1 cellular context compared by ENCODE assay signal in genomic region chr1:15994590-15995351, GRCh38.
A peak's percentile ranks its signal among the peaks of the same experiment; 100 is the strongest.
TF ChIP-seq lines count a peak whose summit lies in the region.

No MANE protein-coding gene starts in this region.

TF ChIP-seq in HepG2, 621 proteins besides CTCF, POLR2A, EP300 and RAD21 (continued from another document and continues in another):
- TF ChIP-seq, protein P1, sequence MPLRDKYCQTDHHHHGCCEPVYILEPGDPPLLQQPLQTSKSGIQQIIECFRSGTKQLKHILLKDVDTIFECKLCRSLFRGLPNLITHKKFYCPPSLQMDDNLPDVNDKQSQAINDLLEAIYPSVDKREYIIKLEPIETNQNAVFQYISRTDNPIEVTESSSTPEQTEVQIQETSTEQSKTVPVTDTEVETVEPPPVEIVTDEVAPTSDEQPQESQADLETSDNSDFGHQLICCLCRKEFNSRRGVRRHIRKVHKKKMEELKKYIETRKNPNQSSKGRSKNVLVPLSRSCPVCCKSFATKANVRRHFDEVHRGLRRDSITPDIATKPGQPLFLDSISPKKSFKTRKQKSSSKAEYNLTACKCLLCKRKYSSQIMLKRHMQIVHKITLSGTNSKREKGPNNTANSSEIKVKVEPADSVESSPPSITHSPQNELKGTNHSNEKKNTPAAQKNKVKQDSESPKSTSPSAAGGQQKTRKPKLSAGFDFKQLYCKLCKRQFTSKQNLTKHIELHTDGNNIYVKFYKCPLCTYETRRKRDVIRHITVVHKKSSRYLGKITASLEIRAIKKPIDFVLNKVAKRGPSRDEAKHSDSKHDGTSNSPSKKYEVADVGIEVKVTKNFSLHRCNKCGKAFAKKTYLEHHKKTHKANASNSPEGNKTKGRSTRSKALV (CRISPR knock-in tag; IDR thresholded peaks at IDR 0.05): peak; percentile 67; the same call in 1 of the 2 replicates
- TF ChIP-seq ELF4 (CRISPR knock-in tag; IDR thresholded peaks at IDR 0.05; ENCODE audit: borderline replicate concordance) (no peak), ATAD3A (CRISPR knock-in tag; IDR thresholded peaks at IDR 0.05) (no peak), MXI1 (IDR thresholded peaks at IDR 0.05; ENCODE audit: borderline replicate concordance, low read depth, low read length) (peak; percentile 30; the same call in 1 of the 3 replicates), SPEN (CRISPR knock-in tag; IDR thresholded peaks at IDR 0.05; ENCODE audit: low read depth) (no peak; the same call in 1 of the 2 replicates), ZC3H13 (CRISPR knock-in tag; IDR thresholded peaks at IDR 0.05) (no peak), BRCA1 (CRISPR knock-in tag; IDR thresholded peaks at IDR 0.05) (no peak), ZNF501 (CRISPR knock-in tag; IDR thresholded peaks at IDR 0.05) (peak; percentile 51; the same call in 1 of the 2 replicates), KDM2A (CRISPR knock-in tag; IDR thresholded peaks at IDR 0.05; ENCODE audit: borderline replicate concordance, low read depth) (peak; percentile 60; the same call in 1 of the 2 replicates), RORA (CRISPR knock-in tag; IDR thresholded peaks at IDR 0.05) (no peak), CBFB (CRISPR knock-in tag; IDR thresholded peaks at IDR 0.05) (0 out of 2 replicates have a peak, but pooled peaks have one; percentile 35), ZNF781 (CRISPR knock-in tag; IDR thresholded peaks at IDR 0.05; ENCODE audit: borderline replicate concordance, not compliant biosample characterization) (no peak), NCOR1 (IDR thresholded peaks at IDR 0.05; ENCODE audit: borderline replicate concordance, low read length) (no peak), SMARCC2 (IDR thresholded peaks at IDR 0.05) (no peak), ZFP36L1 (CRISPR knock-in tag; IDR thresholded peaks at IDR 0.05) (no peak), HNF4A (CRISPR knock-in tag; IDR thresholded peaks at IDR 0.05) (peak; percentile 41; the same call in 1 of the 2 replicates), ZNF775 (CRISPR knock-in tag; IDR thresholded peaks at IDR 0.05; ENCODE audit: borderline replicate concordance) (no peak), ZNF430 (CRISPR knock-in tag; IDR thresholded peaks at IDR 0.05) (0 out of 2 replicates have a peak, but pooled peaks have one; percentile 51), ZNF292 (CRISPR knock-in tag; IDR thresholded peaks at IDR 0.05; ENCODE audit: borderline replicate concordance, low read depth) (no peak), RCOR2 (CRISPR knock-in tag; IDR thresholded peaks at IDR 0.05) (0 out of 2 replicates have a peak, but pooled peaks have one; percentile 28), MYNN (CRISPR knock-in tag; IDR thresholded peaks at IDR 0.05; ENCODE audit: low read depth) (no peak), NONO (IDR thresholded peaks at IDR 0.05) (no peak), NONO (CRISPR knock-in tag; conservative IDR thresholded peaks at IDR 0.05) (no peak), BRD4 (CRISPR knock-in tag; IDR thresholded peaks at IDR 0.05) (no peak), PAX8 (CRISPR knock-in tag; IDR thresholded peaks at IDR 0.05; ENCODE audit: borderline replicate concordance) (no peak), SIN3B (IDR thresholded peaks at IDR 0.05; ENCODE audit: low read length) (no peak), SMC3 (IDR thresholded peaks at IDR 0.05; ENCODE audit: low read length) (peak; percentile 72), MXD3 (CRISPR knock-in tag; IDR thresholded peaks at IDR 0.05) (no peak), TGIF2 (CRISPR knock-in tag; IDR thresholded peaks at IDR 0.05) (no peak), ZNF672 (CRISPR knock-in tag; IDR thresholded peaks at IDR 0.05) (no peak), TBX2 (CRISPR knock-in tag; IDR thresholded peaks at IDR 0.05; ENCODE audit: borderline replicate concordance) (peak; percentile 68), KLF11 (CRISPR knock-in tag; IDR thresholded peaks at IDR 0.05) (no peak), GABPA (IDR thresholded peaks at IDR 0.05; ENCODE audit: low read depth, low read length) (no peak), GABPA (CRISPR knock-in tag; IDR thresholded peaks at IDR 0.05; ENCODE audit: low read depth) (peak; percentile 42; the same call in 1 of the 2 replicates), ZNF768 (CRISPR knock-in tag; IDR thresholded peaks at IDR 0.05) (peak; percentile 90; the same call in 1 of the 2 replicates), KDM6A (CRISPR knock-in tag; IDR thresholded peaks at IDR 0.05; ENCODE audit: low read depth) (0 out of 2 replicates have a peak, but pooled peaks have one; percentile 33), FOSL1 (CRISPR knock-in tag; IDR thresholded peaks at IDR 0.05; ENCODE audit: borderline replicate concordance) (no peak), MIER3 (CRISPR knock-in tag; IDR thresholded peaks at IDR 0.05; ENCODE audit: borderline replicate concordance) (peak; percentile 62; the same call in 1 of the 2 replicates), POLR2G (IDR thresholded peaks at IDR 0.05; ENCODE audit: low read depth, low read length) (no peak), MAZ (IDR thresholded peaks at IDR 0.05; ENCODE audit: borderline replicate concordance, low read depth, low read length) (no peak), MAZ (CRISPR knock-in tag; IDR thresholded peaks at IDR 0.05; ENCODE audit: low read depth) (peak; percentile 68; the same call in 1 of the 2 replicates), LCORL (IDR thresholded peaks at IDR 0.05) (no peak), LCORL (CRISPR knock-in tag; IDR thresholded peaks at IDR 0.05) (peak; percentile 74), TBP (CRISPR knock-in tag; IDR thresholded peaks at IDR 0.05) (no peak)
- TF ChIP-seq, protein P2, sequence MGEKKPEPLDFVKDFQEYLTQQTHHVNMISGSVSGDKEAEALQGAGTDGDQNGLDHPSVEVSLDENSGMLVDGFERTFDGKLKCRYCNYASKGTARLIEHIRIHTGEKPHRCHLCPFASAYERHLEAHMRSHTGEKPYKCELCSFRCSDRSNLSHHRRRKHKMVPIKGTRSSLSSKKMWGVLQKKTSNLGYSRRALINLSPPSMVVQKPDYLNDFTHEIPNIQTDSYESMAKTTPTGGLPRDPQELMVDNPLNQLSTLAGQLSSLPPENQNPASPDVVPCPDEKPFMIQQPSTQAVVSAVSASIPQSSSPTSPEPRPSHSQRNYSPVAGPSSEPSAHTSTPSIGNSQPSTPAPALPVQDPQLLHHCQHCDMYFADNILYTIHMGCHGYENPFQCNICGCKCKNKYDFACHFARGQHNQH (CRISPR knock-in tag; IDR thresholded peaks at IDR 0.05): 0 out of 2 replicates have a peak, but pooled peaks have one; percentile 19
- TF ChIP-seq, protein P3, sequence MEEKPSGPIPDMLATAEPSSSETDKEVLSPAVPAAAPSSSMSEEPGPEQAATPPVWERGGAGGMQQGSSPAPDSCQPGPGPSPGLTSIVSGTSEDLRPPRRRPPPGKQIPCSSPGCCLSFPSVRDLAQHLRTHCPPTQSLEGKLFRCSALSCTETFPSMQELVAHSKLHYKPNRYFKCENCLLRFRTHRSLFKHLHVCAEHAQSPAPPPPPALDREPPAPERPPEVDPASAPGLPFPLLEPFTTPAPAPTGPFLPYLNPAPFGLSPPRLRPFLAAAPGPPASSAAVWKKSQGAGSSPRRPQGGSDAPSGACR (CRISPR knock-in tag; IDR thresholded peaks at IDR 0.05): peak; percentile 36; the same call in 1 of the 2 replicates
- TF ChIP-seq, protein P4, sequence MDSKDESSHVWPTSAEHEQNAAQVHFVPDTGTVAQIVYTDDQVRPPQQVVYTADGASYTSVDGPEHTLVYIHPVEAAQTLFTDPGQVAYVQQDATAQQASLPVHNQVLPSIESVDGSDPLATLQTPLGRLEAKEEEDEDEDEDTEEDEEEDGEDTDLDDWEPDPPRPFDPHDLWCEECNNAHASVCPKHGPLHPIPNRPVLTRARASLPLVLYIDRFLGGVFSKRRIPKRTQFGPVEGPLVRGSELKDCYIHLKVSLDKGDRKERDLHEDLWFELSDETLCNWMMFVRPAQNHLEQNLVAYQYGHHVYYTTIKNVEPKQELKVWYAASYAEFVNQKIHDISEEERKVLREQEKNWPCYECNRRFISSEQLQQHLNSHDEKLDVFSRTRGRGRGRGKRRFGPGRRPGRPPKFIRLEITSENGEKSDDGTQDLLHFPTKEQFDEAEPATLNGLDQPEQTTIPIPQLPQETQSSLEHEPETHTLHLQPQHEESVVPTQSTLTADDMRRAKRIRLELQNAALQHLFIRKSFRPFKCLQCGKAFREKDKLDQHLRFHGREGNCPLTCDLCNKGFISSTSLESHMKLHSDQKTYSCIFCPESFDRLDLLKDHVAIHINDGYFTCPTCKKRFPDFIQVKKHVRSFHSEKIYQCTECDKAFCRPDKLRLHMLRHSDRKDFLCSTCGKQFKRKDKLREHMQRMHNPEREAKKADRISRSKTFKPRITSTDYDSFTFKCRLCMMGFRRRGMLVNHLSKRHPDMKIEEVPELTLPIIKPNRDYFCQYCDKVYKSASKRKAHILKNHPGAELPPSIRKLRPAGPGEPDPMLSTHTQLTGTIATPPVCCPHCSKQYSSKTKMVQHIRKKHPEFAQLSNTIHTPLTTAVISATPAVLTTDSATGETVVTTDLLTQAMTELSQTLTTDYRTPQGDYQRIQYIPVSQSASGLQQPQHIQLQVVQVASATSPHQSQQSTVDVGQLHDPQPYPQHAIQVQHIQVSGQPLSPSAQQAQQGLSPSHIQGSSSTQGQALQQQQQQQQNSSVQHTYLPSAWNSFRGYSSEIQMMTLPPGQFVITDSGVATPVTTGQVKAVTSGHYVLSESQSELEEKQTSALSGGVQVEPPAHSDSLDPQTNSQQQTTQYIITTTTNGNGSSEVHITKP (CRISPR knock-in tag; IDR thresholded peaks at IDR 0.05; ENCODE audit: low read depth): 0 out of 2 replicates have a peak, but pooled peaks have one; percentile 38
- TF ChIP-seq, protein P5, sequence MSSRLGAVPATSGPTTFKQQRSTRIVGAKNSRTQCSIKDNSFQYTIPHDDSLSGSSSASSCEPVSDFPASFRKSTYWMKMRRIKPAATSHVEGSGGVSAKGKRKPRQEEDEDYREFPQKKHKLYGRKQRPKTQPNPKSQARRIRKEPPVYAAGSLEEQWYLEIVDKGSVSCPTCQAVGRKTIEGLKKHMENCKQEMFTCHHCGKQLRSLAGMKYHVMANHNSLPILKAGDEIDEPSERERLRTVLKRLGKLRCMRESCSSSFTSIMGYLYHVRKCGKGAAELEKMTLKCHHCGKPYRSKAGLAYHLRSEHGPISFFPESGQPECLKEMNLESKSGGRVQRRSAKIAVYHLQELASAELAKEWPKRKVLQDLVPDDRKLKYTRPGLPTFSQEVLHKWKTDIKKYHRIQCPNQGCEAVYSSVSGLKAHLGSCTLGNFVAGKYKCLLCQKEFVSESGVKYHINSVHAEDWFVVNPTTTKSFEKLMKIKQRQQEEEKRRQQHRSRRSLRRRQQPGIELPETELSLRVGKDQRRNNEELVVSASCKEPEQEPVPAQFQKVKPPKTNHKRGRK (CRISPR knock-in tag; IDR thresholded peaks at IDR 0.05): no peak
- TF ChIP-seq, protein P6, sequence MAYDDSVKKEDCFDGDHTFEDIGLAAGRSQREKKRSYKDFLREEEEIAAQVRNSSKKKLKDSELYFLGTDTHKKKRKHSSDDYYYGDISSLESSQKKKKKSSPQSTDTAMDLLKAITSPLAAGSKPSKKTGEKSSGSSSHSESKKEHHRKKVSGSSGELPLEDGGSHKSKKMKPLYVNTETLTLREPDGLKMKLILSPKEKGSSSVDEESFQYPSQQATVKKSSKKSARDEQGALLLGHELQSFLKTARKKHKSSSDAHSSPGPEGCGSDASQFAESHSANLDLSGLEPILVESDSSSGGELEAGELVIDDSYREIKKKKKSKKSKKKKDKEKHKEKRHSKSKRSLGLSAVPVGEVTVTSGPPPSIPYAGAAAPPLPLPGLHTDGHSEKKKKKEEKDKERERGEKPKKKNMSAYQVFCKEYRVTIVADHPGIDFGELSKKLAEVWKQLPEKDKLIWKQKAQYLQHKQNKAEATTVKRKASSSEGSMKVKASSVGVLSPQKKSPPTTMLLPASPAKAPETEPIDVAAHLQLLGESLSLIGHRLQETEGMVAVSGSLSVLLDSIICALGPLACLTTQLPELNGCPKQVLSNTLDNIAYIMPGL (CRISPR knock-in tag; IDR thresholded peaks at IDR 0.05; ENCODE audit: borderline replicate concordance in 1 of 2, low read depth in 1 of 2): peak; percentile 57 to 58; a peak in 2 of 4 replicates
- TF ChIP-seq, protein P7, sequence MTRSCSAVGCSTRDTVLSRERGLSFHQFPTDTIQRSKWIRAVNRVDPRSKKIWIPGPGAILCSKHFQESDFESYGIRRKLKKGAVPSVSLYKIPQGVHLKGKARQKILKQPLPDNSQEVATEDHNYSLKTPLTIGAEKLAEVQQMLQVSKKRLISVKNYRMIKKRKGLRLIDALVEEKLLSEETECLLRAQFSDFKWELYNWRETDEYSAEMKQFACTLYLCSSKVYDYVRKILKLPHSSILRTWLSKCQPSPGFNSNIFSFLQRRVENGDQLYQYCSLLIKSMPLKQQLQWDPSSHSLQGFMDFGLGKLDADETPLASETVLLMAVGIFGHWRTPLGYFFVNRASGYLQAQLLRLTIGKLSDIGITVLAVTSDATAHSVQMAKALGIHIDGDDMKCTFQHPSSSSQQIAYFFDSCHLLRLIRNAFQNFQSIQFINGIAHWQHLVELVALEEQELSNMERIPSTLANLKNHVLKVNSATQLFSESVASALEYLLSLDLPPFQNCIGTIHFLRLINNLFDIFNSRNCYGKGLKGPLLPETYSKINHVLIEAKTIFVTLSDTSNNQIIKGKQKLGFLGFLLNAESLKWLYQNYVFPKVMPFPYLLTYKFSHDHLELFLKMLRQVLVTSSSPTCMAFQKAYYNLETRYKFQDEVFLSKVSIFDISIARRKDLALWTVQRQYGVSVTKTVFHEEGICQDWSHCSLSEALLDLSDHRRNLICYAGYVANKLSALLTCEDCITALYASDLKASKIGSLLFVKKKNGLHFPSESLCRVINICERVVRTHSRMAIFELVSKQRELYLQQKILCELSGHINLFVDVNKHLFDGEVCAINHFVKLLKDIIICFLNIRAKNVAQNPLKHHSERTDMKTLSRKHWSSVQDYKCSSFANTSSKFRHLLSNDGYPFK (CRISPR knock-in tag; IDR thresholded peaks at IDR 0.05; ENCODE audit: borderline replicate concordance): peak; percentile 37; the same call in 1 of the 2 replicates
- TF ChIP-seq, protein P8, sequence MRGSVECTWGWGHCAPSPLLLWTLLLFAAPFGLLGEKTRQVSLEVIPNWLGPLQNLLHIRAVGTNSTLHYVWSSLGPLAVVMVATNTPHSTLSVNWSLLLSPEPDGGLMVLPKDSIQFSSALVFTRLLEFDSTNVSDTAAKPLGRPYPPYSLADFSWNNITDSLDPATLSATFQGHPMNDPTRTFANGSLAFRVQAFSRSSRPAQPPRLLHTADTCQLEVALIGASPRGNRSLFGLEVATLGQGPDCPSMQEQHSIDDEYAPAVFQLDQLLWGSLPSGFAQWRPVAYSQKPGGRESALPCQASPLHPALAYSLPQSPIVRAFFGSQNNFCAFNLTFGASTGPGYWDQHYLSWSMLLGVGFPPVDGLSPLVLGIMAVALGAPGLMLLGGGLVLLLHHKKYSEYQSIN (CRISPR knock-in tag; IDR thresholded peaks at IDR 0.05; ENCODE audit: borderline replicate concordance): no peak
